Comparison of ENCODE assay signal across 8 cellular contexts in the genomic region with DNA sequence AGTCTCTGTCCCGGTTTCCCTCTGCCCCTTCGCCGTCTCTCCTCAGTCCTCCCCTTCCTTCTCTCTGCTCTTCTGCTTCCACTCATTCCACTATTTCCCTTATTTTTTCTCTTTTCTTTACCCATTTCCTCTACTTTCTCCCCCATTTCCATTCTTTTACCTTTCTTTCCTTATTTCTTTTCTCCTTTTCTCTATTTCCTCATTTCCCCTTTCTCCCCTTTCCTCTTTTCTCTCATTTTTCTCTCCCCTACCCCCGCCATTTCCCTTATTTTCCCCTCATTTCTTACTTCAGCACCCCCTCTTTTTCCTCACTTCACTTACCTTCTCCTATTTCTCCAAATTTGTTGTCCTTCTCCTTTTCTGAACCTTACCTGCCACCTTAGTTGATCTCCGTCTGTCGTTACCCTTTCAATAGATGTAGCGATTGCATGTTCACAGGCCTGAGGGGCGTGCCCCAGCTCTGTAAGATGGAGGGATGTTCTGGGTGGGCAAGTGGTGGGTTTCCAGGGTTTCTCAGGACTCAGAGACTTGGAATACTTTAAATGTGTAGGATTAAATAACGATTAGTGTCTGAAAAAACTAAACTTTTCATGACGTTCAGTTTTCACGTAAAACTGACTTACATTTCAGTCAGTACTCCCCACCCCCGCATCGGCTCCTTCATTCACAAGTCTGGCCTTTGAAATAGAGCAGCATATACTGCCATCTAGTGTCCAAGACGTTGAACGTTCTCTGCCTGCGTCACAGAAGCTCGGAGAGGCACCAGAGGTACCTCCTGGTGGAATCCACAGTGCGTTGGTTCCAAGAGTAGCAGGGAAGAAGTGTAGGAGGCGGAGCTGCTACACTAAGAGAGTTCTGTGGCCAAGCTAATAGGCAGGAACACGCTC. TPM values are rescaled to one million over a fixed set of nuclear protein-coding genes. Genes with fewer than 3 reads are reported as not detected.
DNase-seq lines count a peak whose midpoint lies in the region; ATAC-seq and TF ChIP-seq lines count a peak whose summit lies in the region.

No MANE protein-coding gene starts in this region.

- H3K79me2 ChIP-seq in DOHH2 (ENCODE audit: control insufficient read depth, low read length) (no peaks in the 10 kb centered on the region), GM23338 (replicated peaks; ENCODE audit: insufficient read depth) (no peaks in the 10 kb centered on the region)

- peak overlapping the region; percentile 71 for H3K4me3 Mint-ChIP-seq in GM23338
- H3K4me3 Mint-ChIP-seq in neural crest cell, result peak overlapping the region; percentile 82
- H3K4me3 Mint-ChIP-seq in stimulated activated naive CD8-positive, alpha-beta T cell treated with anti-CD3 and anti-CD28 coated beads, Interleukin-15, amount 100 ng/mL, for 72 hours, result peak overlapping the region; percentile 94 to 95

- H3K4me1 ChIP-seq in DOHH2 (ENCODE audit: control insufficient read depth, low read length), result peaks cover 18% of the 10 kb centered on the region
- H3K4me1 ChIP-seq in GM23338 (ENCODE audit: insufficient read depth), result peaks cover 26% of the 10 kb centered on the region
- H3K4me1 ChIP-seq in RWPE2 (ENCODE audit: insufficient read depth, poor library complexity, severe bottlenecking), result peaks cover 6% of the 10 kb centered on the region
- peaks cover 5% of the 10 kb centered on the region for H3K4me1 ChIP-seq in foreskin keratinocyte

- TF ChIP-seq CTCF in DOHH2 (IDR thresholded peaks at IDR 0.05; ENCODE audit: low read depth, low read length, poor library complexity, severe bottlenecking), result peak; percentile 61
- peak; percentile 67 to 82 for TF ChIP-seq CTCF in GM23338 (conservative IDR thresholded peaks at IDR 0.05; ENCODE audit: low read depth in 2 of 2)
- peak; percentile 71 for TF ChIP-seq CTCF in LNCaP clone FGC (IDR thresholded peaks at IDR 0.05; ENCODE audit: control insufficient read depth, extremely low read depth, insufficient read depth)
- TF ChIP-seq CTCF in RWPE2 (IDR thresholded peaks at IDR 0.05; ENCODE audit: poor library complexity, severe bottlenecking), result peak; percentile 62
- TF ChIP-seq CTCF in foreskin keratinocyte (conservative IDR thresholded peaks at IDR 0.05), result peak; percentile 84
- TF ChIP-seq CTCF in neural crest cell (conservative IDR thresholded peaks at IDR 0.05), result peak; percentile 80

- DNase-seq in GM23338 (ENCODE audit: low spot score), result peak; percentile 88
- peak; percentile 80 for DNase-seq in LNCaP clone FGC (ENCODE audit: low read depth)
- DNase-seq in RWPE2 (ENCODE audit: low spot score), result peak; percentile 57
- DNase-seq in activated effector memory CD4-positive, alpha-beta T cell treated with Interleukin-2 at 50 U/mL for 16 hours, result peak; percentile 52
- peak; percentile 50 to 76 for DNase-seq in foreskin keratinocyte
- DNase-seq in neural crest cell (ENCODE audit: low read depth, low spot score), result peak; percentile 40
- peak; percentile 68 to 76 for DNase-seq in stimulated activated naive CD8-positive, alpha-beta T cell treated with anti-CD3 and anti-CD28 coated beads, Interleukin-15, amount 100 ng/mL, for 72 hours

- no peaks in the 10 kb centered on the region for H3K9me2 ChIP-seq in DOHH2 (replicated peaks; ENCODE audit: control insufficient read depth, low read length)
- H3K9me2 ChIP-seq in GM23338 (ENCODE audit: insufficient read depth), result no peaks in the 10 kb centered on the region

- H3K27me3 ChIP-seq in DOHH2 (ENCODE audit: control insufficient read depth, low read length) (peaks cover 18% of the 10 kb centered on the region), GM23338 (ENCODE audit: insufficient read depth) (peaks cover 37% of the 10 kb centered on the region), RWPE2 (ENCODE audit: insufficient read depth, poor library complexity, severe bottlenecking) (no peaks in the 10 kb centered on the region), foreskin keratinocyte (peaks cover 6% of the 10 kb centered on the region)

- no peaks in the 10 kb centered on the region for H4K20me1 ChIP-seq in DOHH2 (ENCODE audit: control insufficient read depth, insufficient read depth, low read depth, low read length)
- H4K20me1 ChIP-seq in GM23338 (replicated peaks; ENCODE audit: insufficient read depth), result no peaks in the 10 kb centered on the region

- H3K36me3 Mint-ChIP-seq in GM23338 (ENCODE audit: low read depth), result no peaks in the 10 kb centered on the region
- no peaks in the 10 kb centered on the region for H3K36me3 Mint-ChIP-seq in neural crest cell (ENCODE audit: low read depth)

- peak; percentile 67 for ATAC-seq in GM23338
- ATAC-seq in RWPE2 (ENCODE audit: low read depth), result peak; percentile 75
- peak; percentile 75 for ATAC-seq in foreskin keratinocyte
- peak; percentile 81 for ATAC-seq in stimulated activated naive CD8-positive, alpha-beta T cell treated with anti-CD3 and anti-CD28 coated beads, Interleukin-15, amount 100 ng/mL, for 72 hours

- H3K9me3 ChIP-seq in DOHH2 (ENCODE audit: control insufficient read depth, insufficient read depth, low read length) (no peaks in the 10 kb centered on the region), RWPE2 (ENCODE audit: severe bottlenecking) (no peaks in the 10 kb centered on the region)

- peaks cover 30% of the 10 kb centered on the region for H3K27me3 Mint-ChIP-seq in GM23338 (ENCODE audit: insufficient read depth, low read depth, poor library complexity)
- H3K27me3 Mint-ChIP-seq in neural crest cell (ENCODE audit: low read depth), result peaks cover 44% of the 10 kb centered on the region
- H3K27me3 Mint-ChIP-seq in stimulated activated naive CD8-positive, alpha-beta T cell treated with anti-CD3 and anti-CD28 coated beads, Interleukin-15, amount 100 ng/mL, for 72 hours, result no peaks in the 10 kb centered on the region

- no peaks in the 10 kb centered on the region for H3K9me3 Mint-ChIP-seq in GM23338
- no peaks in the 10 kb centered on the region for H3K9me3 Mint-ChIP-seq in neural crest cell
- no peaks in the 10 kb centered on the region for H3K9me3 Mint-ChIP-seq in stimulated activated naive CD8-positive, alpha-beta T cell treated with anti-CD3 and anti-CD28 coated beads, Interleukin-15, amount 100 ng/mL, for 72 hours

- H3K4me1 Mint-ChIP-seq in GM23338 (peaks cover 28% of the 10 kb centered on the region), neural crest cell (peaks cover 12% of the 10 kb centered on the region)
- H3K4me1 Mint-ChIP-seq in stimulated activated naive CD8-positive, alpha-beta T cell treated with anti-CD3 and anti-CD28 coated beads, Interleukin-15, amount 100 ng/mL, for 72 hours, result peaks cover 21% of the 10 kb centered on the region

- peak overlapping the region; percentile 85 for H3K4me2 ChIP-seq in DOHH2 (ENCODE audit: low read length)
- peak overlapping the region; percentile 83 for H3K4me2 ChIP-seq in GM23338

- no peaks in the 10 kb centered on the region for H3K36me3 ChIP-seq in DOHH2 (ENCODE audit: control insufficient read depth, low read length)
- no peaks in the 10 kb centered on the region for H3K36me3 ChIP-seq in GM23338 (ENCODE audit: insufficient read depth)
- no peaks in the 10 kb centered on the region for H3K36me3 ChIP-seq in RWPE2 (ENCODE audit: low read depth)

- H3K27ac Mint-ChIP-seq in GM23338 (no peak overlapping the region), neural crest cell (ENCODE audit: unreplicated experiment) (no peak overlapping the region)
- peak overlapping the region; percentile 86 to 97 for H3K27ac Mint-ChIP-seq in stimulated activated naive CD8-positive, alpha-beta T cell treated with anti-CD3 and anti-CD28 coated beads, Interleukin-15, amount 100 ng/mL, for 72 hours

- H2AFZ ChIP-seq in GM23338, result no peak overlapping the region; the same call in 1 of the 2 replicates

- H3K27ac ChIP-seq in DOHH2 (ENCODE audit: low read depth, low read length), result no peak overlapping the region
- no peak overlapping the region for H3K27ac ChIP-seq in GM23338 (ENCODE audit: low read depth)
- H3K27ac ChIP-seq in RWPE2 (ENCODE audit: poor library complexity, severe bottlenecking), result peak overlapping the region; percentile 21
- H3K27ac ChIP-seq in foreskin keratinocyte, result peak overlapping the region; percentile 42

- peak overlapping the region; percentile 66 for H3K4me3 ChIP-seq in DOHH2 (ENCODE audit: low read length)
- H3K4me3 ChIP-seq in GM23338, result peak overlapping the region; percentile 60
- no peak overlapping the region for H3K4me3 ChIP-seq in LNCaP clone FGC (ENCODE audit: low read depth, low read length)
- H3K4me3 ChIP-seq in RWPE2 (ENCODE audit: severe bottlenecking), result peak overlapping the region; percentile 31

- H3F3A ChIP-seq in DOHH2 (ENCODE audit: control insufficient read depth, insufficient read depth) (no peaks in the 10 kb centered on the region), GM23338 (replicated peaks; ENCODE audit: low read depth) (no peaks in the 10 kb centered on the region)

RNA-seq across cellular contexts. Expression of gene NCBP2L, which starts 0.6 kb away (rescaled TPM):
- total RNA-seq in GM23338 (2014; rRNA removed; shearing (Covaris generic)), result not detected in 2 replicates
- polyA plus RNA-seq in GM23338 (2016; fragmentation: Nextera tagmentation; extraction: Ambion mirVana) (not detected in 2 replicates), foreskin keratinocyte (not detected in 2 replicates)
- total RNA-seq in foreskin keratinocyte (not detected in 2 replicates), neural crest cell (not detected in 2 replicates)

RNA-seq across cellular contexts. Expression of gene TSC22D3, which starts 1.3 kb away (rescaled TPM):
- 10.9 and 20.0 TPM in 2 replicates for total RNA-seq in GM23338 (2014; rRNA removed; shearing (Covaris generic))
- polyA plus RNA-seq in GM23338 (2016; fragmentation: Nextera tagmentation; extraction: Ambion mirVana) (10.2 and 12.6 TPM in 2 replicates), foreskin keratinocyte (23.5 and 38.4 TPM in 2 replicates)
- total RNA-seq in foreskin keratinocyte (27.0 and 40.8 TPM in 2 replicates), neural crest cell (22.3 and 23.2 TPM in 2 replicates)

RNA-seq across cellular contexts. Expression of gene MID2, which starts 48.8 kb away (rescaled TPM):
- 2.1 and 3.0 TPM in 2 replicates for total RNA-seq in GM23338 (2014; rRNA removed; shearing (Covaris generic))
- polyA plus RNA-seq in GM23338 (2016; fragmentation: Nextera tagmentation; extraction: Ambion mirVana) (0.31 and 0.84 TPM in 2 replicates), foreskin keratinocyte (3.3 and 3.8 TPM in 2 replicates)
- total RNA-seq in foreskin keratinocyte (15.1 and 15.6 TPM in 2 replicates), neural crest cell (5.1 and 5.5 TPM in 2 replicates)

Comparison
In these comparisons a context has a peak if more than half of its experiments do, and no peak if none do; other contexts are left out.
1. H3K27ac ChIP-seq: peak in RWPE2 (single experiment) and foreskin keratinocyte (single experiment); none in DOHH2 (single experiment) and GM23338 (single experiment).
2. H3K27ac Mint-ChIP-seq: peak in stimulated activated naive CD8-positive, alpha-beta T cell treated with anti-CD3 and anti-CD28 coated beads, Interleukin-15, amount 100 ng/mL, for 72 hours (2 of 2); none in GM23338 (single experiment) and neural crest cell (single experiment).
3. Peak in every context shown above with its lines, with median percentiles within 50 percentile points of each other: CTCF ChIP-seq, ATAC-seq, DNase-seq and H3K4me3 Mint-ChIP-seq.